In the genomic region with DNA sequence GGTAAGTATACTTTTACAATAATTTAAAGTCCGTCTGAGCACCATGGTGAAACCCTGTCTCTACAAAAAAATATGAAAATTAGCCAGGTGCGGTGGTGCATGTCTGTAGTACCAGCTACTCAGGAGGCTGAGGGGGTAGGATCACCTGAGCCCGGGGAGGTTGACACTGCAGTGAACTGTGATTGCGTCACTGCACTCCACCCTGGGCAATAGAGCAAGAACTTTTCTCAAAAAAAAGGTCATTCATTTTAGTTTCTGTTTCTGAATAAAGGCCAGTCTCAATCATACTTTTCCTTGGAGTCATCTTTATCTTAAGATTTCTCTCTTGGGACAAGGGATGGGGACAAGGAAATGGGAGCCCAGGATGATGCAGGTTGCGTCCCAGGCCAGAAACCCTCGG, we compare ENCODE assay signal across 10 cellular contexts. TPM values are rescaled to one million over a fixed set of nuclear protein-coding genes. Genes with fewer than 3 reads are reported as not detected.
DNase-seq lines count a peak whose midpoint lies in the region; ATAC-seq, FAIRE-seq and TF ChIP-seq lines count a peak whose summit lies in the region.
"Had no signal": no experiment of that assay in that cellular context is flagged by ENCODE, and none has a peak within 500 bp of the region (broad histone marks: within the 10 kb centered on the region; RNA-seq: fewer than 3 reads in every experiment).

No MANE protein-coding gene starts in this region.

- DNase-seq in activated CD4-positive, alpha-beta T cell treated with anti-CD3 and anti-CD28 coated beads, Interleukin-2, amount 50 U/mL, for 1 hour: peak; percentile 14
- no peak for DNase-seq in activated CD4-positive, alpha-beta T cell treated with anti-CD3 and anti-CD28 coated beads, Interleukin-2, amount 50 U/mL, for 48 hours
- DNase-seq in astrocyte (ENCODE audit: low read depth): no peak
- DNase-seq in stimulated activated naive B cell treated with anti-CD40 and anti-IgM and Interleukin-4, amounts not matched to agents 10 μg/mL and 1 μg/mL and 100 μg/mL, for 72 hours: peak; percentile 79
- no peak for DNase-seq in GF-D8 (lab: John Stamatoyannopoulos, UW)
- no peak for DNase-seq in GM20000 (ENCODE audit: low spot score)
- no peak for DNase-seq in activated CD4-positive, alpha-beta T cell treated with anti-CD3 and anti-CD28 coated beads for 48 hours
- DNase-seq: uterus had no signal

- no peaks in the 10 kb centered on the region for H3K27me3 Mint-ChIP-seq in astrocyte (ENCODE audit: low read depth, unreplicated experiment)
- no peaks in the 10 kb centered on the region for H3K27me3 Mint-ChIP-seq in stimulated activated naive B cell treated with anti-CD40 and anti-IgM and Interleukin-4, amounts not matched to agents 10 μg/mL and 1 μg/mL and 100 μg/mL, for 72 hours

- H3K4me1 ChIP-seq in astrocyte (ENCODE audit: insufficient read depth, low read length): no peaks in the 10 kb centered on the region
- H3K4me1 ChIP-seq: uterus had no signal

- no peak for FAIRE-seq in astrocyte (lab: Jason Lieb, UNC)

- H3K27me3 ChIP-seq in astrocyte (ENCODE audit: insufficient read depth, low read length): no peaks in the 10 kb centered on the region
- H3K27me3 ChIP-seq: uterus had no signal

- no peak overlapping the region for H3K27ac ChIP-seq in astrocyte (ENCODE audit: low read depth, low read length)
- H3K27ac ChIP-seq: HL-60, uterus had no signal

- peaks cover 28% of the 10 kb centered on the region for H4K20me1 ChIP-seq in astrocyte (ENCODE audit: insufficient read depth, low read length)

- H3K4me3 ChIP-seq in astrocyte (ENCODE audit: insufficient read depth, low read depth, low read length): no peak overlapping the region
- H3K4me3 ChIP-seq: uterus had no signal

- H3K4me1 Mint-ChIP-seq in astrocyte (ENCODE audit: low read depth, unreplicated experiment): no peaks in the 10 kb centered on the region
- H3K4me1 Mint-ChIP-seq in stimulated activated naive B cell treated with anti-CD40 and anti-IgM and Interleukin-4, amounts not matched to agents 10 μg/mL and 1 μg/mL and 100 μg/mL, for 72 hours: peaks cover 39 to 69% of the 10 kb centered on the region in 2 donors

- H3K27ac Mint-ChIP-seq in astrocyte (ENCODE audit: unreplicated experiment): peak overlapping the region; percentile 26
- peak overlapping the region; percentile 97 for H3K27ac Mint-ChIP-seq in stimulated activated naive B cell treated with anti-CD40 and anti-IgM and Interleukin-4, amounts not matched to agents 10 μg/mL and 1 μg/mL and 100 μg/mL, for 72 hours

- H3K9me3 ChIP-seq in astrocyte (ENCODE audit: insufficient read depth, low read depth, low read length): no peaks in the 10 kb centered on the region
- H3K9me3 ChIP-seq: uterus had no signal

- no peak overlapping the region for H3K4me2 ChIP-seq in astrocyte (ENCODE audit: low read length)

- no peak overlapping the region for H3K9ac ChIP-seq in astrocyte (ENCODE audit: low read length)

- peaks cover 18% of the 10 kb centered on the region for H3K36me3 ChIP-seq in astrocyte (ENCODE audit: insufficient read depth, low read length)
- H3K36me3 ChIP-seq: uterus had no signal

- ATAC-seq in HG02973 (IDR thresholded peaks at IDR 0.05; ENCODE audit: unreplicated experiment): peak; percentile 45
- peak; percentile 94 to 96 for ATAC-seq in stimulated activated naive B cell treated with anti-CD40 and anti-IgM and Interleukin-4, amounts not matched to agents 10 μg/mL and 1 μg/mL and 100 μg/mL, for 72 hours (replicated peaks)

- peaks cover 66% of the 10 kb centered on the region for H3K79me2 ChIP-seq in astrocyte (ENCODE audit: insufficient read depth, low read length)

- H2AFZ ChIP-seq in astrocyte (ENCODE audit: low read depth, low read length): no peak overlapping the region

- peaks cover 5% of the 10 kb centered on the region for H3K36me3 Mint-ChIP-seq in astrocyte (ENCODE audit: low read depth, unreplicated experiment)
- peaks cover 37 to 54% of the 10 kb centered on the region in 2 donors for H3K36me3 Mint-ChIP-seq in stimulated activated naive B cell treated with anti-CD40 and anti-IgM and Interleukin-4, amounts not matched to agents 10 μg/mL and 1 μg/mL and 100 μg/mL, for 72 hours

- no peak for TF ChIP-seq CTCF in astrocyte (IDR thresholded peaks at IDR 0.05; ENCODE audit: insufficient read depth, low read depth, low read length)
- no peak for TF ChIP-seq CTCF in GM20000 (IDR thresholded peaks at IDR 0.05; ENCODE audit: extremely low read depth, missing control alignments)

- H3K9me3 Mint-ChIP-seq in astrocyte (ENCODE audit: unreplicated experiment): no peaks in the 10 kb centered on the region
- H3K9me3 Mint-ChIP-seq in stimulated activated naive B cell treated with anti-CD40 and anti-IgM and Interleukin-4, amounts not matched to agents 10 μg/mL and 1 μg/mL and 100 μg/mL, for 72 hours: peaks cover 4 to 8% of the 10 kb centered on the region in 2 donors

- no peak overlapping the region for H3K4me3 Mint-ChIP-seq in astrocyte (ENCODE audit: unreplicated experiment)
- H3K4me3 Mint-ChIP-seq in stimulated activated naive B cell treated with anti-CD40 and anti-IgM and Interleukin-4, amounts not matched to agents 10 μg/mL and 1 μg/mL and 100 μg/mL, for 72 hours: peak overlapping the region; percentile 59 to 75

RNA-seq across cellular contexts. Expression of gene ANKRD13A, which starts 12.9 kb away (rescaled TPM):
- total RNA-seq in astrocyte: 22.5 and 23.9 TPM in 2 replicates

RNA-seq across cellular contexts. Expression of gene GIT2, which starts 16.0 kb away (rescaled TPM):
- 32.7 and 33.4 TPM in 2 replicates for total RNA-seq in astrocyte

RNA-seq across cellular contexts. Expression of gene C12orf76, which starts 36.2 kb away (rescaled TPM):
- 11.5 and 13.0 TPM in 2 replicates for total RNA-seq in astrocyte

Comparison
In these comparisons a context has a peak if more than half of its experiments do, and no peak if none do; other contexts are left out.
1. DNase-seq: peak in activated CD4-positive, alpha-beta T cell treated with anti-CD3 and anti-CD28 coated beads, Interleukin-2, amount 50 U/mL, for 1 hour (single experiment) and stimulated activated naive B cell treated with anti-CD40 and anti-IgM and Interleukin-4, amounts not matched to agents 10 μg/mL and 1 μg/mL and 100 μg/mL, for 72 hours (single experiment); none in activated CD4-positive, alpha-beta T cell treated with anti-CD3 and anti-CD28 coated beads, Interleukin-2, amount 50 U/mL, for 48 hours (0 of 2), astrocyte (single experiment), GF-D8 (single experiment), GM20000 (single experiment) and activated CD4-positive, alpha-beta T cell treated with anti-CD3 and anti-CD28 coated beads for 48 hours (single experiment).